In genomic region chr16:22007509-22008214, GRCh38 we compare ENCODE assay signal across 1 cellular context.
TF ChIP-seq lines count a peak whose summit lies in the region.

Gene MOSMO (plus strand): TSS chr16:22008111. CDS start chr16:22008302, 191 bp downstream.

TF ChIP-seq in HEK293, 187 proteins besides CTCF, POLR2A, EP300 and RAD21 (continued from another document and continues in another):
- TF ChIP-seq ZNF600 (tag by site-specific recombination; IDR thresholded peaks at IDR 0.05) (peak; percentile 45; the same call in 1 of the 2 replicates), ZNF629 (tag by site-specific recombination; IDR thresholded peaks at IDR 0.05) (peak; percentile 34; the same call in 1 of the 2 replicates), ZNF626 (tag by site-specific recombination; IDR thresholded peaks at IDR 0.05) (no peak), ZBTB7A (tag by site-specific recombination; IDR thresholded peaks at IDR 0.05; ENCODE audit: low read depth) (no peak), ZNF174 (tag by site-specific recombination; IDR thresholded peaks at IDR 0.05) (no peak), ZBTB1 (tag by site-specific recombination; IDR thresholded peaks at IDR 0.05) (no peak), ZFP69B (tag by site-specific recombination; IDR thresholded peaks at IDR 0.05) (0 out of 2 replicates have a peak, but pooled peaks have one; percentile 42), ZBTB49 (tag by site-specific recombination; IDR thresholded peaks at IDR 0.05; ENCODE audit: low read depth) (no peak), ZNF416 (tag by site-specific recombination; IDR thresholded peaks at IDR 0.05) (no peak), GLIS1 (tag by site-specific recombination; IDR thresholded peaks at IDR 0.05) (peak; percentile 45), SP3 (tag by site-specific recombination; IDR thresholded peaks at IDR 0.05) (peak; percentile 55; the same call in 1 of the 2 replicates), ZNF521 (tag by site-specific recombination; IDR thresholded peaks at IDR 0.05) (no peak), ZNF670 (tag by site-specific recombination; IDR thresholded peaks at IDR 0.05; ENCODE audit: low read depth) (no peak), ZNF175 (tag by site-specific recombination; IDR thresholded peaks at IDR 0.05) (no peak), ZBTB8A (tag by site-specific recombination; IDR thresholded peaks at IDR 0.05) (peak; percentile 36), ZNF549 (tag by site-specific recombination; IDR thresholded peaks at IDR 0.05) (no peak), PATZ1 (tag by site-specific recombination; IDR thresholded peaks at IDR 0.05) (peak; percentile 27; the same call in 1 of the 2 replicates), ZNF585B (tag by site-specific recombination; IDR thresholded peaks at IDR 0.05) (no peak), ZNF639 (tag by site-specific recombination; IDR thresholded peaks at IDR 0.05) (no peak), SP7 (tag by site-specific recombination; IDR thresholded peaks at IDR 0.05) (peak; percentile 32; the same call in 1 of the 2 replicates), ZNF121 (tag by site-specific recombination; IDR thresholded peaks at IDR 0.05) (no peak), ZNF501 (tag by site-specific recombination; IDR thresholded peaks at IDR 0.05) (no peak), ZNF2 (tag by site-specific recombination; IDR thresholded peaks at IDR 0.05) (0 out of 2 replicates have a peak, but pooled peaks have one; percentile 15), ZSCAN16 (tag by site-specific recombination; IDR thresholded peaks at IDR 0.05) (no peak), ZNF776 (tag by site-specific recombination; IDR thresholded peaks at IDR 0.05; ENCODE audit: borderline replicate concordance) (no peak), ZNF354C (tag by site-specific recombination; IDR thresholded peaks at IDR 0.05; ENCODE audit: borderline replicate concordance, low read depth) (no peak), ZNF391 (tag by site-specific recombination; IDR thresholded peaks at IDR 0.05; ENCODE audit: borderline replicate concordance, low read depth) (0 out of 2 replicates have a peak, but pooled peaks have one; percentile 41), ZNF223 (tag by site-specific recombination; IDR thresholded peaks at IDR 0.05) (no peak), FEZF1 (tag by site-specific recombination; IDR thresholded peaks at IDR 0.05) (no peak), ZNF768 (tag by site-specific recombination; IDR thresholded peaks at IDR 0.05) (no peak), PRDM10 (tag by site-specific recombination; IDR thresholded peaks at IDR 0.05) (0 out of 2 replicates have a peak, but pooled peaks have one; percentile 25), ZNF335 (tag by site-specific recombination; conservative IDR thresholded peaks at IDR 0.05) (peak; percentile 43), ZNF560 (tag by site-specific recombination; IDR thresholded peaks at IDR 0.05; ENCODE audit: borderline replicate concordance) (no peak), ZNF10 (tag by site-specific recombination; IDR thresholded peaks at IDR 0.05) (no peak), ZSCAN4 (tag by site-specific recombination; IDR thresholded peaks at IDR 0.05) (no peak), ZNF658 (tag by site-specific recombination; IDR thresholded peaks at IDR 0.05) (no peak), HIC1 (tag by site-specific recombination; IDR thresholded peaks at IDR 0.05) (no peak), ATF2 (tag by site-specific recombination; IDR thresholded peaks at IDR 0.05; ENCODE audit: low read depth) (no peak), ZNF747 (tag by site-specific recombination; IDR thresholded peaks at IDR 0.05) (no peak), ZSCAN30 (tag by site-specific recombination; IDR thresholded peaks at IDR 0.05) (0 out of 2 replicates have a peak, but pooled peaks have one; percentile 25), ZNF366 (tag by site-specific recombination; conservative IDR thresholded peaks at IDR 0.05) (no peak), ZNF529 (tag by site-specific recombination; IDR thresholded peaks at IDR 0.05; ENCODE audit: insufficient replicate concordance) (no peak), ZSCAN5A (tag by site-specific recombination; IDR thresholded peaks at IDR 0.05) (no peak), SALL2 (tag by site-specific recombination; IDR thresholded peaks at IDR 0.05; ENCODE audit: borderline replicate concordance) (no peak), ZNF16 (tag by site-specific recombination; IDR thresholded peaks at IDR 0.05; ENCODE audit: low read depth) (no peak), MYNN (tag by site-specific recombination; IDR thresholded peaks at IDR 0.05; ENCODE audit: borderline replicate concordance) (no peak), ZNF580 (tag by site-specific recombination; IDR thresholded peaks at IDR 0.05) (no peak), ZNF513 (tag by site-specific recombination; IDR thresholded peaks at IDR 0.05) (no peak), ZNF701 (tag by site-specific recombination; IDR thresholded peaks at IDR 0.05) (no peak), ZNF433 (tag by site-specific recombination; IDR thresholded peaks at IDR 0.05; ENCODE audit: low read depth) (no peak)
